9 cellular contexts compared by ENCODE assay signal in the genomic region with DNA sequence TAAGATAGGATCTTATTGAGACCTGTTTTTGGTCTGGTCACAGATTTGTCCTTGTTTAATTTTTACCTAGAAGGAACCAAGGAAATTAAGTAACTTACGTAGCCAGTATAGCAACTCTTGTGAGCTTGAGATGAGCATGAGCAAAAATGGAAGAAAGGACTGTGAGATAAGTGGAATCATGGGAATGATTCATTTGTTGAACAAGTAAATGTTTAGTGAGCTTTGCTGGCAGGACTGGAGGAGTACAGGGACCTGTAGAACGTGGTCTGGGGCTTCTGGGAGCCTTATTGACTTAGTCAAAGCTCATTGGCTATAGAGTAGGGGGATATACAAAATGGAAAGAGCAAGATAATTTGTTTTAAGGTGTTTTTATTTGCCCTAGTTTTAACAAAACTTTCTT. TPM values are rescaled to one million over a fixed set of nuclear protein-coding genes. Genes with fewer than 3 reads are reported as not detected.
DNase-seq lines count a peak whose midpoint lies in the region; ATAC-seq and TF ChIP-seq lines count a peak whose summit lies in the region.
"Had no signal": no experiment of that assay in that cellular context is flagged by ENCODE, and none has a peak within 500 bp of the region (broad histone marks: within the 10 kb centered on the region; RNA-seq: fewer than 3 reads in every experiment).

No MANE protein-coding gene starts in this region.

- peak overlapping the region; percentile 94 for H3K4me3 ChIP-seq in fibroblast of villous mesenchyme (ENCODE audit: low read depth, low read length)
- H3K4me3 ChIP-seq in skeletal muscle tissue (ENCODE audit: low read length in 3 of 3): peak overlapping the region; percentile 13 to 93 (median 39)

- CTCF ChIA-PET in activated CD8-positive, alpha-beta memory T cell treated with anti-CD3 and anti-CD28 coated beads, Interleukin-2, amount 10 ng/mL, durations not matched to agents 7 days and 5 days (lab: Charles Lee): interaction anchor here (1.0 to 1.2 kb wide), 2 partner anchors 16 to 55 kb away, joined by 3 read pairs; no protein-coding TSS in a partner anchor
- CTCF ChIA-PET in T-cell (lab: Charles Lee): interaction anchor here (0.8 to 1.5 kb wide), 3 partner anchors 11 to 55 kb away, joined by 4 to 5 read pairs (median 4); no protein-coding TSS in a partner anchor

- H3K27me3 ChIP-seq in skeletal muscle tissue (ENCODE audit: control insufficient read depth in 3 of 3, insufficient read depth in 3 of 3, low read length in 3 of 3): no peaks in the 10 kb centered on the region

- H3K4me3 Mint-ChIP-seq in activated CD8-positive, alpha-beta memory T cell treated with anti-CD3 and anti-CD28 coated beads, Interleukin-2, amount 10 ng/mL, durations not matched to agents 7 days and 5 days: peak overlapping the region; percentile 97
- peak overlapping the region; percentile 60 to 90 (median 84) for H3K4me3 Mint-ChIP-seq in T-cell

- no peak for DNase-seq in activated CD8-positive, alpha-beta memory T cell treated with anti-CD3 and anti-CD28 coated beads, Interleukin-2, amount 10 ng/mL, durations not matched to agents 7 days and 5 days
- DNase-seq in activated CD8-positive, alpha-beta memory T cell treated with anti-CD3 and anti-CD28 coated beads, Interleukin-2, amount 50 U/mL, for 48 hours: no peak
- DNase-seq in T-cell: no peak
- peak; percentile 44 for DNase-seq in fibroblast of villous mesenchyme (ENCODE audit: low read depth)
- no peak for DNase-seq in head of caudate nucleus

- no peak for ATAC-seq in activated CD8-positive, alpha-beta memory T cell treated with anti-CD3 and anti-CD28 coated beads, Interleukin-2, amount 10 ng/mL, durations not matched to agents 7 days and 5 days
- ATAC-seq in T-cell (replicated peaks in 1 of 4) (no peak), HG02884 (IDR thresholded peaks at IDR 0.05; ENCODE audit: unreplicated experiment) (no peak), HG03378 (IDR thresholded peaks at IDR 0.05; ENCODE audit: unreplicated experiment) (no peak)
- ATAC-seq: activated CD4-positive, CD25-positive, alpha-beta regulatory T cell treated with anti-CD3 and anti-CD28 coated beads, Interleukin-2, amount 50 U/mL, for 24 hours had no signal

- peak overlapping the region; percentile 58 to 99 (median 97) for H3K9ac ChIP-seq in skeletal muscle tissue (ENCODE audit: low read depth in 1 of 3, low read length in 3 of 3)

- H3K36me3 Mint-ChIP-seq in activated CD8-positive, alpha-beta memory T cell treated with anti-CD3 and anti-CD28 coated beads, Interleukin-2, amount 10 ng/mL, durations not matched to agents 7 days and 5 days: peaks cover 25% of the 10 kb centered on the region
- peaks cover 3% of the 10 kb centered on the region for H3K36me3 Mint-ChIP-seq in T-cell

- H3K27me3 Mint-ChIP-seq in activated CD8-positive, alpha-beta memory T cell treated with anti-CD3 and anti-CD28 coated beads, Interleukin-2, amount 10 ng/mL, durations not matched to agents 7 days and 5 days: no peaks in the 10 kb centered on the region
- no peaks in the 10 kb centered on the region for H3K27me3 Mint-ChIP-seq in T-cell

- H3K9me3 ChIP-seq in skeletal muscle tissue (ENCODE audit: control insufficient read depth in 3 of 3, low read length in 3 of 3): no peaks in the 10 kb centered on the region

- peaks cover 15 to 44% (median 30%) of the 10 kb centered on the region in 3 donors for H3K4me1 ChIP-seq in skeletal muscle tissue (ENCODE audit: control insufficient read depth in 3 of 3, insufficient read depth in 3 of 3, low read length in 3 of 3)

- TF ChIP-seq CTCF in fibroblast of villous mesenchyme (IDR thresholded peaks at IDR 0.05; ENCODE audit: insufficient read depth, low read depth, low read length): no peak

- no peaks in the 10 kb centered on the region for H3K36me3 ChIP-seq in skeletal muscle tissue (ENCODE audit: control insufficient read depth in 3 of 3, insufficient read depth in 3 of 3, low read length in 3 of 3)

- H3K9me3 Mint-ChIP-seq in activated CD8-positive, alpha-beta memory T cell treated with anti-CD3 and anti-CD28 coated beads, Interleukin-2, amount 10 ng/mL, durations not matched to agents 7 days and 5 days (ENCODE audit: low read depth): peaks cover 2% of the 10 kb centered on the region
- H3K9me3 Mint-ChIP-seq in T-cell: no peaks in the 10 kb centered on the region

- intact Hi-C loops in head of caudate nucleus (cut with DNase I): loop anchor here (10.0 kb wide), 1 partner anchor 49 kb away; no protein-coding TSS in a partner anchor

- POLR2A ChIA-PET in T-cell (lab: Charles Lee): no interaction called here

- peak overlapping the region; percentile 27 for H3K27ac ChIP-seq in skeletal muscle tissue (ENCODE audit: low read depth, low read length)

- H3K4me1 Mint-ChIP-seq in activated CD8-positive, alpha-beta memory T cell treated with anti-CD3 and anti-CD28 coated beads, Interleukin-2, amount 10 ng/mL, durations not matched to agents 7 days and 5 days: peaks cover 61% of the 10 kb centered on the region
- H3K4me1 Mint-ChIP-seq in T-cell: peaks cover 68 to 75% (median 70%) of the 10 kb centered on the region in 3 donors

- H3K27ac Mint-ChIP-seq in activated CD8-positive, alpha-beta memory T cell treated with anti-CD3 and anti-CD28 coated beads, Interleukin-2, amount 10 ng/mL, durations not matched to agents 7 days and 5 days: peak overlapping the region; percentile 51
- H3K27ac Mint-ChIP-seq in T-cell: peak overlapping the region in 1 of 2 donors; percentile 52

RNA-seq across cellular contexts. Expression of a gene that starts 3.0 kb away (rescaled TPM):
- total RNA-seq in activated CD8-positive, alpha-beta memory T cell treated with anti-CD3 and anti-CD28 coated beads, Interleukin-2, amount 10 ng/mL, durations not matched to agents 7 days and 5 days: 100 to 1,000 TPM in 1 of 2 experiments, 10 to 100 TPM in 1; 98.7 to 109 TPM
- 10 to 100 TPM; 55.0 to 68.4 (median 56.2) TPM for total RNA-seq in T-cell
- 184 and 375 TPM in 2 replicates for total RNA-seq in fibroblast of villous mesenchyme
- total RNA-seq in skeletal muscle tissue: 92.4 TPM
